In the genomic region with DNA sequence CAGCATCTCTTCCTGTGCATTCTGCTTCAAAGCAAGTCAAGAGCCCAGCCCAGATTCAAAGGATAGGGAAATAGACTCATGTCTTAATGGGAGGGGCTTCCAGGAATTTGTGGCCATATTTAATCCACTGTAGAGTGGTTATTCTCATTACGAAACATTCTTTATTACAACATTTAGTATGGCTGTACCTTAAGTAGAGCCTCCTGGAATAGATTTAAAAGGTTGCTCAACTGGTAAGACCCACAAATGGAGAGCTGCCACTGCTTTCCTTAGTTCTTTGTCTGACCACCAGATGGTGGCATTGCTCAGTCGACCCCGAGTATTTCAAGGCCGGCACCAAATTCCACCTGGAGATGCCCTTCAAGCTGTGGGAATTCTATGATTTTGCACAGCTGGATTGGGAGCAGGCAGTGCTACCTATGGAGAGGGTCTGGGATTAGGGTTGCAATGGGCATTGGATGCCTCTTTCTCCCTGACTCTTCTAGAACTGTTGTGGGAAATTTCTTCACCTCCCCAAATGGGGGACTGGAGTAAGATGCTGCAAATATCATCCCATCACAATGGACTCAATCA, we compare ENCODE assay signal across 8 cellular contexts.
DNase-seq lines count a peak whose midpoint lies in the region; ATAC-seq and TF ChIP-seq lines count a peak whose summit lies in the region.

No MANE protein-coding gene starts in this region.

- peak; percentile 83 for DNase-seq in DMS153 treated with DMSO at 0.1 percent for 48 hours (lab: John Stamatoyannopoulos, UW; ENCODE audit: unreplicated experiment)
- DNase-seq in NCI-H146 (lab: John Stamatoyannopoulos, UW), result peak; percentile 52
- peak; percentile 18 to 38 (median 21) for DNase-seq in T-helper 17 cell
- DNase-seq in mammary epithelial cell, result peak; percentile 71
- peak; percentile 81 for DNase-seq in iris pigment epithelial cell (ENCODE audit: low read depth)
- DNase-seq in stimulated activated CD4-positive, alpha-beta T cell treated with anti-CD3 and anti-CD28 coated beads, Interleukin-2, amount 100 ng/mL, for 24 hours, result peak; percentile 38 to 55
- no peak for DNase-seq in GM19240 (ENCODE audit: insufficient read length, low spot score)

- H3K36me3 Mint-ChIP-seq in T-helper 17 cell (ENCODE audit: low read depth), result no peaks in the 10 kb centered on the region

- H3K4me1 Mint-ChIP-seq in T-helper 17 cell, result peaks cover 39% of the 10 kb centered on the region

- H3K4me3 Mint-ChIP-seq in T-helper 17 cell, result no peak overlapping the region

- no peak overlapping the region for H3K9ac ChIP-seq in mammary epithelial cell (ENCODE audit: insufficient read depth, low read length)

- no peaks in the 10 kb centered on the region for H3K36me3 ChIP-seq in mammary epithelial cell (ENCODE audit: insufficient read depth, low read length)

- peaks cover 8% of the 10 kb centered on the region for H3K4me1 ChIP-seq in mammary epithelial cell (ENCODE audit: insufficient read depth, low read length)

- no TSS peak for BruUV-seq in mammary epithelial cell (replicated peaks; lab: Mats Ljungman, UMichigan)

- H3K27me3 Mint-ChIP-seq in T-helper 17 cell, result no peaks in the 10 kb centered on the region

- intact Hi-C loops in mammary epithelial cell (cut with micrococcal nuclease), result loop anchor here (1.0 to 5.0 kb wide), 10 partner anchors 58 to 851 kb away; partner anchors contain the start of gene ADRA2A

- WGBS in mammary epithelial cell (ENCODE audit: low coverage, missing lambda C conversion rate), result 0% methylated on average over 3 of the region's 4 CpGs

- no peaks in the 10 kb centered on the region for H3K27me3 ChIP-seq in mammary epithelial cell (ENCODE audit: insufficient read depth, low read length)

- peak overlapping the region; percentile 1 for H3K27ac Mint-ChIP-seq in T-helper 17 cell

- in situ Hi-C loops in mammary epithelial cell (cut with MboI; ENCODE audit: low sequenced_read_pairs in 2 of 2), result loop anchor here in 1 of 2 donors (25.0 kb wide), 1 partner anchor 134 kb away; no protein-coding TSS in a partner anchor

- dilution Hi-C loops in mammary epithelial cell (cut with HindIII; ENCODE audit: low sequenced_read_pairs), result no loop called here

- CTCF ChIA-PET in mammary epithelial cell (lab: Charles Lee; ENCODE audit: low non-redundant PET), result interaction anchor here (0.6 to 0.7 kb wide), 3 partner anchors 57 to 254 kb away, joined by 3 read pairs; no protein-coding TSS in a partner anchor

- H3K4me3 ChIP-seq in mammary epithelial cell (replicated peaks in 1 of 3; ENCODE audit: insufficient read depth in 1 of 3, low read depth in 2 of 3, low read length in 3 of 3), result peak overlapping the region in 1 of 3 experiments; percentile 8

- no peaks in the 10 kb centered on the region for H4K20me1 ChIP-seq in mammary epithelial cell (ENCODE audit: insufficient read depth, low read length)

- H3K9me3 ChIP-seq in T-helper 17 cell (ENCODE audit: control insufficient read depth, low read length, poor library complexity, severe bottlenecking), result no peaks in the 10 kb centered on the region
- H3K9me3 ChIP-seq in mammary epithelial cell (replicated peaks; ENCODE audit: insufficient read depth, low read length), result no peaks in the 10 kb centered on the region

- H3K4me2 ChIP-seq in mammary epithelial cell (ENCODE audit: insufficient read depth, low read depth, low read length), result peak overlapping the region; percentile 57

- TF ChIP-seq CTCF in mammary epithelial cell (conservative IDR thresholded peaks at IDR 0.05 in 1 of 2, IDR thresholded peaks at IDR 0.05 in 1 of 2; ENCODE audit: extremely low read depth in 1 of 2, insufficient read depth in 1 of 2, low read depth in 1 of 2, low read length in 2 of 2), result peak; percentile 80 to 85

- H3K27ac ChIP-seq in mammary epithelial cell (ENCODE audit: insufficient read depth, low read depth, low read length), result no peak overlapping the region

- no peaks in the 10 kb centered on the region for H3K79me2 ChIP-seq in mammary epithelial cell (ENCODE audit: insufficient read depth, low read length)

- peak overlapping the region; percentile 81 for H2AFZ ChIP-seq in mammary epithelial cell (ENCODE audit: low read depth, low read length)

- ATAC-seq in GM21723 (IDR thresholded peaks at IDR 0.05; ENCODE audit: unreplicated experiment), result peak; percentile 55
- peak; percentile 53 for ATAC-seq in T-helper 17 cell
